Comparison of ENCODE assay signal across 1 cellular context in the genomic region with DNA sequence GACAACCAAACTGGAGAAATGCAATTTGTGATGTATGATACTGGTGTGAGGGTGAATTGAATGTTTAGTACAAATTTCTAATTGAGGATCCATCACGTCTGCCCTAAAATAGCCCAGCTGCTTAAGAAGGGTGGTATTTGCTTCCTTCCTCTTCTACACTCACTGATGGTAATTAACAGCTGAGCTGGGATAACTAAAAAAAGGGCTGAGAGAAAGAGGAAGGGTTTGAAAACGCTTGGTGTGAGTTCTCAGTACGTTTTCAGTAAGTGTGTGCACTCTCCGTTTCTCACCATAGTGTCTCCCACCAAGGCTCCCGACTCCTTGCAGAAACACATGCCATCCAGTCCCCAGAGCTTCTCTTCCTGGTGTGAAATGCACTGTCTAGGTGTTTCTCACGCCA.
TF ChIP-seq lines count a peak whose summit lies in the region.

No MANE protein-coding gene starts in this region.

TF ChIP-seq in GM23338, 12 proteins besides CTCF, POLR2A, EP300 and RAD21 (continued from another document):
- TF ChIP-seq, protein P1, sequence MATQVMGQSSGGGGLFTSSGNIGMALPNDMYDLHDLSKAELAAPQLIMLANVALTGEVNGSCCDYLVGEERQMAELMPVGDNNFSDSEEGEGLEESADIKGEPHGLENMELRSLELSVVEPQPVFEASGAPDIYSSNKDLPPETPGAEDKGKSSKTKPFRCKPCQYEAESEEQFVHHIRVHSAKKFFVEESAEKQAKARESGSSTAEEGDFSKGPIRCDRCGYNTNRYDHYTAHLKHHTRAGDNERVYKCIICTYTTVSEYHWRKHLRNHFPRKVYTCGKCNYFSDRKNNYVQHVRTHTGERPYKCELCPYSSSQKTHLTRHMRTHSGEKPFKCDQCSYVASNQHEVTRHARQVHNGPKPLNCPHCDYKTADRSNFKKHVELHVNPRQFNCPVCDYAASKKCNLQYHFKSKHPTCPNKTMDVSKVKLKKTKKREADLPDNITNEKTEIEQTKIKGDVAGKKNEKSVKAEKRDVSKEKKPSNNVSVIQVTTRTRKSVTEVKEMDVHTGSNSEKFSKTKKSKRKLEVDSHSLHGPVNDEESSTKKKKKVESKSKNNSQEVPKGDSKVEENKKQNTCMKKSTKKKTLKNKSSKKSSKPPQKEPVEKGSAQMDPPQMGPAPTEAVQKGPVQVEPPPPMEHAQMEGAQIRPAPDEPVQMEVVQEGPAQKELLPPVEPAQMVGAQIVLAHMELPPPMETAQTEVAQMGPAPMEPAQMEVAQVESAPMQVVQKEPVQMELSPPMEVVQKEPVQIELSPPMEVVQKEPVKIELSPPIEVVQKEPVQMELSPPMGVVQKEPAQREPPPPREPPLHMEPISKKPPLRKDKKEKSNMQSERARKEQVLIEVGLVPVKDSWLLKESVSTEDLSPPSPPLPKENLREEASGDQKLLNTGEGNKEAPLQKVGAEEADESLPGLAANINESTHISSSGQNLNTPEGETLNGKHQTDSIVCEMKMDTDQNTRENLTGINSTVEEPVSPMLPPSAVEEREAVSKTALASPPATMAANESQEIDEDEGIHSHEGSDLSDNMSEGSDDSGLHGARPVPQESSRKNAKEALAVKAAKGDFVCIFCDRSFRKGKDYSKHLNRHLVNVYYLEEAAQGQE (IDR thresholded peaks at IDR 0.05; ENCODE audit: unreplicated experiment), result no peak
- TF ChIP-seq STAT1 (IDR thresholded peaks at IDR 0.05; ENCODE audit: unreplicated experiment), result no peak
- no peak for TF ChIP-seq EZH2phosphoT487 (IDR thresholded peaks at IDR 0.05; ENCODE audit: unreplicated experiment)
- TF ChIP-seq ZNF331 (CRISPR knock-in tag; IDR thresholded peaks at IDR 0.05; ENCODE audit: low read depth), result no peak
- TF ChIP-seq, protein P2, sequence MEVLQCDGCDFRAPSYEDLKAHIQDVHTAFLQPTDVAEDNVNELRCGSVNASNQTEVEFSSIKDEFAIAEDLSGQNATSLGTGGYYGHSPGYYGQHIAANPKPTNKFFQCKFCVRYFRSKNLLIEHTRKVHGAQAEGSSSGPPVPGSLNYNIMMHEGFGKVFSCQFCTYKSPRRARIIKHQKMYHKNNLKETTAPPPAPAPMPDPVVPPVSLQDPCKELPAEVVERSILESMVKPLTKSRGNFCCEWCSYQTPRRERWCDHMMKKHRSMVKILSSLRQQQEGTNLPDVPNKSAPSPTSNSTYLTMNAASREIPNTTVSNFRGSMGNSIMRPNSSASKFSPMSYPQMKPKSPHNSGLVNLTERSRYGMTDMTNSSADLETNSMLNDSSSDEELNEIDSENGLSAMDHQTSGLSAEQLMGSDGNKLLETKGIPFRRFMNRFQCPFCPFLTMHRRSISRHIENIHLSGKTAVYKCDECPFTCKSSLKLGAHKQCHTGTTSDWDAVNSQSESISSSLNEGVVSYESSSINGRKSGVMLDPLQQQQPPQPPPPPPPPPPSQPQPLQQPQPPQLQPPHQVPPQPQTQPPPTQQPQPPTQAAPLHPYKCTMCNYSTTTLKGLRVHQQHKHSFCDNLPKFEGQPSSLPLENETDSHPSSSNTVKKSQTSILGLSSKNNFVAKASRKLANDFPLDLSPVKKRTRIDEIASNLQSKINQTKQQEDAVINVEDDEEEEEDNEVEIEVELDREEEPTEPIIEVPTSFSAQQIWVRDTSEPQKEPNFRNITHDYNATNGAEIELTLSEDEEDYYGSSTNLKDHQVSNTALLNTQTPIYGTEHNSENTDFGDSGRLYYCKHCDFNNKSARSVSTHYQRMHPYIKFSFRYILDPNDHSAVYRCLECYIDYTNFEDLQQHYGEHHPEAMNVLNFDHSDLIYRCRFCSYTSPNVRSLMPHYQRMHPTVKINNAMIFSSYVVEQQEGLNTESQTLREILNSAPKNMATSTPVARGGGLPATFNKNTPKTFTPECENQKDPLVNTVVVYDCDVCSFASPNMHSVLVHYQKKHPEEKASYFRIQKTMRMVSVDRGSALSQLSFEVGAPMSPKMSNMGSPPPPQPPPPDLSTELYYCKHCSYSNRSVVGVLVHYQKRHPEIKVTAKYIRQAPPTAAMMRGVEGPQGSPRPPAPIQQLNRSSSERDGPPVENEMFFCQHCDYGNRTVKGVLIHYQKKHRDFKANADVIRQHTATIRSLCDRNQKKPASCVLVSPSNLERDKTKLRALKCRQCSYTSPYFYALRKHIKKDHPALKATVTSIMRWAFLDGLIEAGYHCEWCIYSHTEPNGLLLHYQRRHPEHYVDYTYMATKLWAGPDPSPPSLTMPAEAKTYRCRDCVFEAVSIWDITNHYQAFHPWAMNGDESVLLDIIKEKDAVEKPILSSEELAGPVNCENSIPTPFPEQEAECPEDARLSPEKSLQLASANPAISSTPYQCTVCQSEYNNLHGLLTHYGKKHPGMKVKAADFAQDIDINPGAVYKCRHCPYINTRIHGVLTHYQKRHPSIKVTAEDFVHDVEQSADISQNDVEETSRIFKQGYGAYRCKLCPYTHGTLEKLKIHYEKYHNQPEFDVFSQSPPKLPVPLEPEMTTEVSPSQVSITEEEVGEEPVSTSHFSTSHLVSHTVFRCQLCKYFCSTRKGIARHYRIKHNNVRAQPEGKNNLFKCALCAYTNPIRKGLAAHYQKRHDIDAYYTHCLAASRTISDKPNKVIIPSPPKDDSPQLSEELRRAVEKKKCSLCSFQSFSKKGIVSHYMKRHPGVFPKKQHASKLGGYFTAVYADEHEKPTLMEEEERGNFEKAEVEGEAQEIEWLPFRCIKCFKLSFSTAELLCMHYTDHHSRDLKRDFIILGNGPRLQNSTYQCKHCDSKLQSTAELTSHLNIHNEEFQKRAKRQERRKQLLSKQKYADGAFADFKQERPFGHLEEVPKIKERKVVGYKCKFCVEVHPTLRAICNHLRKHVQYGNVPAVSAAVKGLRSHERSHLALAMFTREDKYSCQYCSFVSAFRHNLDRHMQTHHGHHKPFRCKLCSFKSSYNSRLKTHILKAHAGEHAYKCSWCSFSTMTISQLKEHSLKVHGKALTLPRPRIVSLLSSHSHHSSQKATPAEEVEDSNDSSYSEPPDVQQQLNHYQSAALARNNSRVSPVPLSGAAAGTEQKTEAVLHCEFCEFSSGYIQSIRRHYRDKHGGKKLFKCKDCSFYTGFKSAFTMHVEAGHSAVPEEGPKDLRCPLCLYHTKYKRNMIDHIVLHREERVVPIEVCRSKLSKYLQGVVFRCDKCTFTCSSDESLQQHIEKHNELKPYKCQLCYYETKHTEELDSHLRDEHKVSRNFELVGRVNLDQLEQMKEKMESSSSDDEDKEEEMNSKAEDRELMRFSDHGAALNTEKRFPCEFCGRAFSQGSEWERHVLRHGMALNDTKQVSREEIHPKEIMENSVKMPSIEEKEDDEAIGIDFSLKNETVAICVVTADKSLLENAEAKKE (CRISPR knock-in tag; IDR thresholded peaks at IDR 0.05), result no peak
- no peak for TF ChIP-seq ZNF114 (CRISPR knock-in tag; IDR thresholded peaks at IDR 0.05)
- TF ChIP-seq, protein P3, sequence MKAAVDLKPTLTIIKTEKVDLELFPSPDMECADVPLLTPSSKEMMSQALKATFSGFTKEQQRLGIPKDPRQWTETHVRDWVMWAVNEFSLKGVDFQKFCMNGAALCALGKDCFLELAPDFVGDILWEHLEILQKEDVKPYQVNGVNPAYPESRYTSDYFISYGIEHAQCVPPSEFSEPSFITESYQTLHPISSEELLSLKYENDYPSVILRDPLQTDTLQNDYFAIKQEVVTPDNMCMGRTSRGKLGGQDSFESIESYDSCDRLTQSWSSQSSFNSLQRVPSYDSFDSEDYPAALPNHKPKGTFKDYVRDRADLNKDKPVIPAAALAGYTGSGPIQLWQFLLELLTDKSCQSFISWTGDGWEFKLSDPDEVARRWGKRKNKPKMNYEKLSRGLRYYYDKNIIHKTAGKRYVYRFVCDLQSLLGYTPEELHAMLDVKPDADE (IDR thresholded peaks at IDR 0.05), result no peak
- no peak for TF ChIP-seq POLR2AphosphoS5 (IDR thresholded peaks at IDR 0.05; ENCODE audit: low read depth)
TF ChIP-seq in GM23338: peak in this region for 0.
